ENCODE assay signal across 1 cellular context in genomic region chr6:166176106-166176505, GRCh38.
TF ChIP-seq lines count a peak whose summit lies in the region.

No MANE protein-coding gene starts in this region.

TF ChIP-seq in GM12878, 131 proteins besides CTCF, POLR2A, EP300 and RAD21 (continued from another document):
- TF ChIP-seq RELB (IDR thresholded peaks at IDR 0.05; ENCODE audit: low read depth): no peak
- no peak for TF ChIP-seq NR2C1 (IDR thresholded peaks at IDR 0.05)
- TF ChIP-seq, protein P1, sequence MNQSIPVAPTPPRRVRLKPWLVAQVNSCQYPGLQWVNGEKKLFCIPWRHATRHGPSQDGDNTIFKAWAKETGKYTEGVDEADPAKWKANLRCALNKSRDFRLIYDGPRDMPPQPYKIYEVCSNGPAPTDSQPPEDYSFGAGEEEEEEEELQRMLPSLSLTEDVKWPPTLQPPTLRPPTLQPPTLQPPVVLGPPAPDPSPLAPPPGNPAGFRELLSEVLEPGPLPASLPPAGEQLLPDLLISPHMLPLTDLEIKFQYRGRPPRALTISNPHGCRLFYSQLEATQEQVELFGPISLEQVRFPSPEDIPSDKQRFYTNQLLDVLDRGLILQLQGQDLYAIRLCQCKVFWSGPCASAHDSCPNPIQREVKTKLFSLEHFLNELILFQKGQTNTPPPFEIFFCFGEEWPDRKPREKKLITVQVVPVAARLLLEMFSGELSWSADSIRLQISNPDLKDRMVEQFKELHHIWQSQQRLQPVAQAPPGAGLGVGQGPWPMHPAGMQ (IDR thresholded peaks at IDR 0.05; ENCODE audit: borderline replicate concordance): no peak
- TF ChIP-seq NKRF (conservative IDR thresholded peaks at IDR 0.05): no peak
- no peak for TF ChIP-seq KAT2A (conservative IDR thresholded peaks at IDR 0.05; ENCODE audit: control insufficient read depth, low read depth, low read length)
